In the genomic region with DNA sequence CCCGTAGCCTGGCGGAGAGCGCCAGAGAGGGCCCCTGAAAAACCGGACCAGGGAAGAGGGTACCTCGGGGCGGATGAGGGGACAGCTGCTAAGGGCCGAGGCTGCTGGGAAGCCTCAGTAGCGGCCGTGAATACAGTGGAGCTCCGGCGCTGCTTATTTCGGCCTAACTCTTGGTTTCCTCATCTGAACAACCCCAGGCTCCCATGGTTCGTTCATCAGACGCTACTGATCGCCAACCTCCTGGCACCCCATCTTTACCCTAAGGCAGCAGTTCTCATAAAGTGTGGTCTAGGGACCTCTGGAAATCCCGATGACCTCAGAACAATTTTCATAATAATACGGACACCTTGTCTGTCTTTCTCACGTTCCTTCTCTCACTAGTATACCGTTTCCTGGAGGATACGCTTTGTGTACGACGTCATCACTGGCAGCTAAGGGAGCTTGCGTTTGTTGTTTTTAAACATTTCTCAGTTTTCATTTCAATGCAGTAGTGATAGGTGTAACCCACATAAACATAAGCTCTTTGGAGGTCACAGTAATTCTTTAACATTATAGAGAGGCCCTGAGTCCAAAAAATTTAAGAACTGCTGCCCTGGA, we compare ENCODE assay signal across 8 cellular contexts. TPM values are rescaled to one million over a fixed set of nuclear protein-coding genes. Genes with fewer than 3 reads are reported as not detected.
DNase-seq lines count a peak whose midpoint lies in the region; ATAC-seq and TF ChIP-seq lines count a peak whose summit lies in the region.

No MANE protein-coding gene starts in this region.

- peak overlapping the region; percentile 92 for H3K4me2 ChIP-seq in mammary epithelial cell (ENCODE audit: insufficient read depth, low read depth, low read length)

- ATAC-seq in heart left ventricle (peak in 1 of 4 donors; percentile 9), HG02763 (IDR thresholded peaks at IDR 0.05; ENCODE audit: unreplicated experiment) (peak; percentile 29)

- H3K9ac ChIP-seq in mammary epithelial cell (ENCODE audit: insufficient read depth, low read length) (peak overlapping the region; percentile 99), liver (ENCODE audit: low read depth in 1 of 2, low read length in 2 of 2) (no peak overlapping the region)

- TF ChIP-seq CTCF in heart left ventricle (IDR thresholded peaks at IDR 0.05) (no peak), mammary epithelial cell (conservative IDR thresholded peaks at IDR 0.05 in 1 of 2, IDR thresholded peaks at IDR 0.05 in 1 of 2; ENCODE audit: extremely low read depth in 1 of 2, insufficient read depth in 1 of 2, low read depth in 1 of 2, low read length in 2 of 2) (no peak), liver (IDR thresholded peaks at IDR 0.05; ENCODE audit: low read depth, low read length, missing input control) (no peak), tibial artery (IDR thresholded peaks at IDR 0.05) (no peak)

- H3K4me1 ChIP-seq in heart left ventricle (peaks cover 0 to 35% (median 19%) of the 10 kb centered on the region in 12 donors), mammary epithelial cell (ENCODE audit: insufficient read depth, low read length) (peaks cover 19% of the 10 kb centered on the region), liver (ENCODE audit: control insufficient read depth in 4 of 4, insufficient read depth in 4 of 4, low read length in 3 of 4) (peaks cover 2 to 18% (median 17%) of the 10 kb centered on the region in 4 donors), tibial artery (peaks cover 0 to 29% (median 15%) of the 10 kb centered on the region in 4 donors)

- TSS peak; percentile 45 for BruUV-seq in mammary epithelial cell (replicated peaks; lab: Mats Ljungman, UMichigan)

- H3K9me3 ChIP-seq in heart left ventricle (peaks cover 0 to 5% (median 0%) of the 10 kb centered on the region in 12 donors), mammary epithelial cell (replicated peaks; ENCODE audit: insufficient read depth, low read length) (no peaks in the 10 kb centered on the region), liver (ENCODE audit: control insufficient read depth in 4 of 4, low read length in 3 of 4) (no peaks in the 10 kb centered on the region), tibial artery (peaks cover 0 to 4% (median 0%) of the 10 kb centered on the region in 3 donors)

- H3K27me3 ChIP-seq in heart left ventricle (peaks cover 0 to 17% (median 4%) of the 10 kb centered on the region in 9 donors), mammary epithelial cell (ENCODE audit: insufficient read depth, low read length) (no peaks in the 10 kb centered on the region), liver (ENCODE audit: control insufficient read depth in 4 of 4, insufficient read depth in 4 of 4, low read length in 3 of 4) (peaks cover 0 to 3% (median 0%) of the 10 kb centered on the region in 4 donors), tibial artery (no peaks in the 10 kb centered on the region)

- H3K4me3 ChIP-seq in heart left ventricle (peak overlapping the region; percentile 62 to 98 (median 81)), mammary epithelial cell (replicated peaks in 1 of 3; ENCODE audit: insufficient read depth in 1 of 3, low read depth in 2 of 3, low read length in 3 of 3) (peak overlapping the region; percentile 87 to 93 (median 91)), liver (ENCODE audit: low read depth in 1 of 3, low read length in 3 of 3) (peak overlapping the region; percentile 41 to 93 (median 92)), tibial artery (peak overlapping the region; percentile 69 to 89)

- no peaks in the 10 kb centered on the region for H3K36me3 ChIP-seq in heart left ventricle
- H3K36me3 ChIP-seq in mammary epithelial cell (ENCODE audit: insufficient read depth, low read length), result no peaks in the 10 kb centered on the region
- no peaks in the 10 kb centered on the region for H3K36me3 ChIP-seq in liver (ENCODE audit: control insufficient read depth in 4 of 4, insufficient read depth in 3 of 4, low read depth in 1 of 4, low read length in 3 of 4)
- no peaks in the 10 kb centered on the region for H3K36me3 ChIP-seq in tibial artery

- peak overlapping the region in 10 of 12 donors; percentile 89 to 99 (median 96) for H3K27ac ChIP-seq in heart left ventricle
- H3K27ac ChIP-seq in mammary epithelial cell (ENCODE audit: insufficient read depth, low read depth, low read length), result peak overlapping the region; percentile 100
- peak overlapping the region; percentile 97 to 99 for H3K27ac ChIP-seq in liver (ENCODE audit: low read depth in 1 of 2, low read length in 2 of 2)
- H3K27ac ChIP-seq in tibial artery, result peak overlapping the region; percentile 83 to 97

- CTCF ChIA-PET in mammary epithelial cell (lab: Charles Lee; ENCODE audit: low non-redundant PET), result interaction anchor here (0.6 kb wide), 1 partner anchor 208 kb away, joined by 5 read pairs; no protein-coding TSS in a partner anchor

- intact Hi-C loops in heart left ventricle (cut with DNase I), result loop anchor here in 6 of 10 donors (5.0 to 10.0 kb wide), 4 partner anchors 52 to 140 kb away; partner anchors contain the start of gene BOD1L1 (in 4 of the 6)
- intact Hi-C loops in cardiac septum (cut with DNase I), result loop anchor here (10.0 kb wide), 1 partner anchor 1520 kb away; the partner anchor contains the start of gene CPEB2
- intact Hi-C loops in mammary epithelial cell (cut with micrococcal nuclease), result loop anchor here (5.0 to 10.0 kb wide), 3 partner anchors 42 to 1517 kb away; partner anchors contain the start of gene CPEB2
- intact Hi-C loops in tibial artery (cut with DNase I; ENCODE audit: low total_unique reads), result loop anchor here (10.0 kb wide), 1 partner anchor 140 kb away; the partner anchor contains the start of gene BOD1L1

- 3 to 6% (median 4%) methylated on average over 12 to 23 of the region's 23 CpGs for WGBS in heart left ventricle, 4 donors
- WGBS in mammary epithelial cell (ENCODE audit: low coverage, missing lambda C conversion rate), result 11% methylated on average over 18 of the region's 23 CpGs
- 3% methylated on average over 23 of the region's 23 CpGs for WGBS in liver

- DNase-seq in heart left ventricle (no peak), cardiac septum (ENCODE audit: low spot score) (no peak), NCI-H2196 treated with DMSO at 0.1 percent for 48 hours (lab: John Stamatoyannopoulos, UW; ENCODE audit: unreplicated experiment) (peak; percentile 64), mammary epithelial cell (no peak), tibial artery (no peak), epidermal melanocyte (ENCODE audit: insufficient read length, low spot score) (no peak)

- TF ChIP-seq POLR2A in heart left ventricle (IDR thresholded peaks at IDR 0.05), result no peak

- TF ChIP-seq RAD21 in liver (IDR thresholded peaks at IDR 0.05), result no peak

- H4K20me1 ChIP-seq in mammary epithelial cell (ENCODE audit: insufficient read depth, low read length), result no peaks in the 10 kb centered on the region

- H3K79me2 ChIP-seq in mammary epithelial cell (ENCODE audit: insufficient read depth, low read length), result peaks cover 34% of the 10 kb centered on the region

- in situ Hi-C loops in mammary epithelial cell (cut with MboI; ENCODE audit: low sequenced_read_pairs in 2 of 2), result no loop called here

- peak overlapping the region; percentile 95 for H2AFZ ChIP-seq in mammary epithelial cell (ENCODE audit: low read depth, low read length)

- dilution Hi-C loops in mammary epithelial cell (cut with HindIII; ENCODE audit: low sequenced_read_pairs), result no loop called here

TF ChIP-seq in liver, 16 proteins besides CTCF, POLR2A, EP300 and RAD21:
- TF ChIP-seq, protein P1, sequence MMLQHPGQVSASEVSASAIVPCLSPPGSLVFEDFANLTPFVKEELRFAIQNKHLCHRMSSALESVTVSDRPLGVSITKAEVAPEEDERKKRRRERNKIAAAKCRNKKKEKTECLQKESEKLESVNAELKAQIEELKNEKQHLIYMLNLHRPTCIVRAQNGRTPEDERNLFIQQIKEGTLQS (IDR thresholded peaks at IDR 0.05), result no peak
- no peak for TF ChIP-seq GABPA (IDR thresholded peaks at IDR 0.05 in 1 of 2, conservative IDR thresholded peaks at IDR 0.05 in 1 of 2)
- TF ChIP-seq HNF4G (IDR thresholded peaks at IDR 0.05), result no peak
- no peak for TF ChIP-seq NR2F2 (IDR thresholded peaks at IDR 0.05)
- no peak for TF ChIP-seq JUND (IDR thresholded peaks at IDR 0.05)
- no peak for TF ChIP-seq HNF4A (conservative IDR thresholded peaks at IDR 0.05)
- no peak for TF ChIP-seq SP1 (IDR thresholded peaks at IDR 0.05)
TF ChIP-seq in liver: peak in this region for 0.

RNA-seq across cellular contexts. Expression of gene RAB28, which starts 0.7 kb away (rescaled TPM):
- total RNA-seq in heart left ventricle, result 10 to 100 TPM; 15.5 to 31.1 (median 18.6) TPM
- polyA plus RNA-seq in heart left ventricle, result 10 to 100 TPM; 11.5 to 17.9 TPM
- total RNA-seq in cardiac septum, result 25.9 TPM
- total RNA-seq in mammary epithelial cell, result 10 to 100 TPM; 13.0 to 20.0 TPM
- polyA plus RNA-seq in mammary epithelial cell, result 9.6 TPM
- not detected for polyA minus RNA-seq in mammary epithelial cell
- 1 to 10 TPM; 7.2 to 7.7 TPM for total RNA-seq in liver
- 1 to 10 TPM; 3.9 to 6.4 TPM for polyA plus RNA-seq in liver

RNA-seq across cellular contexts. Expression of gene NKX3-2, which starts 59.5 kb away (rescaled TPM):
- total RNA-seq in heart left ventricle (under 1 TPM in 3 of 9 donors, not detected in 6; 0.11 to 0.25 (median 0.16) TPM), cardiac septum (0.30 TPM), mammary epithelial cell (under 1 TPM in 1 of 2 donors, not detected in 1; 0.17 TPM), liver (not detected)
- polyA plus RNA-seq in heart left ventricle (not detected), mammary epithelial cell (0.03 TPM), liver (not detected)
- not detected for polyA minus RNA-seq in mammary epithelial cell
